ENCODE assay signal across 8 cellular contexts in the genomic region with DNA sequence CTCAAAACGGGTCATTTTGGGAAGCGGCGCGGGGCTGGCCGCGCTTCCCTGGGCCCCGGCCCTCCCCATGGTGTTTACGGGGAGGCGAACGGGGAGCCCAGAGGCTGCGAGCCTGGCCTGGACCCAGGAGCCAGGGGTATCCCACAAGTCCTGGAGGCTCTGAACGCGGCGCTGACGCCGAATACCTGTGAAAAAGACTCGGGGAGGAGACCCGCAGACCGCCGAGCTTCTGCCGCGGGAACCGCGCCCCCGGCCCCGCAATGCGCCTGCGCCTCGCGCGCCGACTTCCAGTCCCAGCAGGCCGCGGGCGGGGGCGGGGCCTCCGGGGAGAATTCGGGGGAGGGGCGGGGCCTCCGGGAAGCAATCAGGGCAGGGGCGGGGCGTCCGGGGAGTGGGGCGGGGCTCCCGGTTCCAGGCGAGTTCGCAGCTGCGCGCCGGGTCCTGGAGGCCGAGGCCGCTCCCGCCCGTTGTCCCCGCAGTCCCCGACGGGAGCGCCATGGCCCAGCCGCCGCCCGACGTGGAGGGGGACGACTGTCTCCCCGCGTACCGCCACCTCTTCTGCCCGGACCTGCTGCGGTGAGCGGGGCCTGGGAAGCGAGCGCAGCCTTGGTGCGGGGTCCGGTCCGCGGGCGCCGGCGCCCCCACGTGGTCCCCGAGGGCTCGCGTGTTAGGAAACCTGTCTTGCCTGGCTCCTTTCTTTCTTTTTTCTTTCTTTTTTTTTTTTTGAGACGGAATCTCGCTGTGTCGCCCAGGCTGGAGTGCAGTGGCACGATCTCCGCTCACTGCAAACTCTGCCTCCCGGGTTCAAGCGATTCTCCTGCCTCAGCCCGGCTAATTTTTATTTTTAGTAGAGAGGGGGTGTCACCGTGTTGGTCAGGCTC. TPM values are rescaled to one million over a fixed set of nuclear protein-coding genes. Genes with fewer than 3 reads are reported as not detected.
DNase-seq lines count a peak whose midpoint lies in the region; ATAC-seq and TF ChIP-seq lines count a peak whose summit lies in the region.

A gene with protein sequence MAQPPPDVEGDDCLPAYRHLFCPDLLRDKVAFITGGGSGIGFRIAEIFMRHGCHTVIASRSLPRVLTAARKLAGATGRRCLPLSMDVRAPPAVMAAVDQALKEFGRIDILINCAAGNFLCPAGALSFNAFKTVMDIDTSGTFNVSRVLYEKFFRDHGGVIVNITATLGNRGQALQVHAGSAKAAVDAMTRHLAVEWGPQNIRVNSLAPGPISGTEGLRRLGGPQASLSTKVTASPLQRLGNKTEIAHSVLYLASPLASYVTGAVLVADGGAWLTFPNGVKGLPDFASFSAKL (plus strand): TSS at position 418 of the 881 bp plus-strand sequence. CDS start 79 bp downstream, at position 497.

- DNase-seq in BE2C (peak; percentile 99), NCI-H82 treated with DMSO at 0.1 percent for 48 hours (lab: John Stamatoyannopoulos, UW; ENCODE audit: unreplicated experiment) (peak; percentile 63), medulla oblongata (ENCODE audit: extremely low spot score) (peak; percentile 93)
- peak; percentile 91 to 100 for DNase-seq in activated CD8-positive, alpha-beta memory T cell treated with anti-CD3 and anti-CD28 coated beads for 1 hour (ENCODE audit: extremely low read depth in 1 of 2, low read depth in 1 of 2)
- peak; percentile 98 for DNase-seq in effector CD8-positive, alpha-beta T cell (lab: John Stamatoyannopoulos, UW)
- peak; percentile 93 to 100 (median 99) for DNase-seq in stimulated activated CD4-positive, alpha-beta T cell treated with anti-CD3 and anti-CD28 coated beads, TNF-alpha, amount 100 ng/mL, for 48 hours (ENCODE audit: low read depth in 3 of 3)

- H3K9me3 ChIP-seq in BE2C, result no peaks in the 10 kb centered on the region

- H3K27me3 ChIP-seq in BE2C, result no peaks in the 10 kb centered on the region

- peaks cover 27% of the 10 kb centered on the region for H3K36me3 ChIP-seq in BE2C

- peaks cover 6% of the 10 kb centered on the region for H3K4me1 ChIP-seq in BE2C

- peak; percentile 39 for TF ChIP-seq CTCF in BE2C (IDR thresholded peaks at IDR 0.05; ENCODE audit: low read depth, low read length)

- ATAC-seq in GM19035 (IDR thresholded peaks at IDR 0.05; ENCODE audit: unreplicated experiment) (peak; percentile 61), HG03439 (IDR thresholded peaks at IDR 0.05; ENCODE audit: unreplicated experiment) (peak; percentile 54)

- H3K4me3 ChIP-seq in BE2C (ENCODE audit: low read depth, low read length), result peak within 1 kb of the TSS; percentile 75

RNA-seq across cellular contexts. Expression of the gene that starts here (rescaled TPM):
- 11.6 TPM for polyA plus RNA-seq in BE2C (2012; ENCODE audit: insufficient read depth, insufficient read length, low read depth)

Comparison
In these comparisons a context has a peak if more than half of its experiments do, and no peak if none do; other contexts are left out.
1. Peak in every context shown above with its lines: DNase-seq, ATAC-seq and H3K4me3 ChIP-seq.